ENCODE assay signal across 26 cellular contexts in the genomic region with DNA sequence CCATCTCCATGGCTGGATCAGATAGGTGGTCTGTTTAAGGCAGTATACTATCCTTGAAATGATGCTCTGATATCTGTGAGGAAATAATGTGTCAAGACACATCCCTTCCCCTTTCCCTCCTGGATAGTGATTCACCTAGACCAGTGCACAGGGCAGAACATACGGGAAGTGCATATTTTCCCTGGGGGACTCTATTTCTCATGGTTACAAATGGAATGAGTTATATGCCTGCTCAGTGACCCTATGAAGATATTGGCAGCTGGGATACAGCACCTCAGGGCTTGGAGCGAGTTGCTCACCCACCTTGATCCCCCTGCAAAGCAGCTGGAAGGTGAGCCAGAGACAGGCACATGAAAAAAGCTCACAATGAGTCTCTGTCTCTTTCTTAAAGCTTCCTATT.
DNase-seq lines count a peak whose midpoint lies in the region; FAIRE-seq and TF ChIP-seq lines count a peak whose summit lies in the region.
"Had no signal": no experiment of that assay in that cellular context is flagged by ENCODE, and none has a peak within 500 bp of the region (broad histone marks: within the 10 kb centered on the region; RNA-seq: fewer than 3 reads in every experiment).

No MANE protein-coding gene starts in this region.

- TF ChIP-seq CTCF in astrocyte (IDR thresholded peaks at IDR 0.05; ENCODE audit: insufficient read depth, low read depth, low read length): no peak

- no peaks in the 10 kb centered on the region for H3K27me3 ChIP-seq in astrocyte (ENCODE audit: insufficient read depth, low read length)
- H3K27me3 ChIP-seq: colonic mucosa, SJSA1, spleen, upper lobe of right lung had no signal

- H4K20me1 ChIP-seq in astrocyte (ENCODE audit: insufficient read depth, low read length): no peaks in the 10 kb centered on the region

- no peaks in the 10 kb centered on the region for H3K79me2 ChIP-seq in astrocyte (ENCODE audit: insufficient read depth, low read length)

- no peaks in the 10 kb centered on the region for H3K36me3 Mint-ChIP-seq in astrocyte (ENCODE audit: low read depth, unreplicated experiment)
- H3K36me3 Mint-ChIP-seq: activated naive CD4-positive, alpha-beta T cell treated with anti-CD3 and anti-CD28 coated beads, Interleukin-2, amount 50 U/mL, for 24 hours; memory B cell; natural killer cell had no signal

- no peak overlapping the region for H3K4me3 Mint-ChIP-seq in astrocyte (ENCODE audit: unreplicated experiment)
- H3K4me3 Mint-ChIP-seq: activated B cell treated with CpG ODN at 0.5 μM for 24 hours; activated naive CD4-positive, alpha-beta T cell treated with anti-CD3 and anti-CD28 coated beads, Interleukin-2, amount 50 U/mL, for 24 hours; memory B cell; natural killer cell; T-helper 2 cell treated with Interferon-gamma antibody and Interleukin-4, amounts not matched to agents 5 μg/mL and 100 μg/mL, for 36 hours had no signal

- peak overlapping the region; percentile 28 for H3K4me2 ChIP-seq in astrocyte (ENCODE audit: low read length)
- H3K4me2 ChIP-seq: A549 had no signal

- no peak overlapping the region for H3K27ac ChIP-seq in astrocyte (ENCODE audit: low read depth, low read length)
- H3K27ac ChIP-seq: A549, colonic mucosa, psoas muscle, SJSA1, spleen, upper lobe of right lung had no signal

- H3K4me1 ChIP-seq in astrocyte (ENCODE audit: insufficient read depth, low read length): peaks cover 8% of the 10 kb centered on the region
- H3K4me1 ChIP-seq: colonic mucosa, psoas muscle, spleen, upper lobe of right lung had no signal

- no peak overlapping the region for H3K4me3 ChIP-seq in astrocyte (ENCODE audit: insufficient read depth, low read depth, low read length)
- H3K4me3 ChIP-seq: A549, colonic mucosa, psoas muscle, SJSA1, spleen, upper lobe of right lung had no signal

- H2AFZ ChIP-seq in astrocyte (ENCODE audit: low read depth, low read length): no peak overlapping the region

- H3K36me3 ChIP-seq in astrocyte (ENCODE audit: insufficient read depth, low read length): no peaks in the 10 kb centered on the region
- H3K36me3 ChIP-seq: colonic mucosa, SJSA1, spleen, upper lobe of right lung had no signal

- H3K4me1 Mint-ChIP-seq in astrocyte (ENCODE audit: low read depth, unreplicated experiment): peaks cover 19% of the 10 kb centered on the region
- H3K4me1 Mint-ChIP-seq: activated B cell treated with CpG ODN at 0.5 μM for 24 hours; activated naive CD4-positive, alpha-beta T cell treated with anti-CD3 and anti-CD28 coated beads, Interleukin-2, amount 50 U/mL, for 24 hours; memory B cell; natural killer cell had no signal

- no peak overlapping the region for H3K27ac Mint-ChIP-seq in astrocyte (ENCODE audit: unreplicated experiment)
- H3K27ac Mint-ChIP-seq: activated B cell treated with CpG ODN at 0.5 μM for 24 hours; activated naive CD4-positive, alpha-beta T cell treated with anti-CD3 and anti-CD28 coated beads, Interleukin-2, amount 50 U/mL, for 24 hours; memory B cell; natural killer cell; T-helper 2 cell treated with Interferon-gamma antibody and Interleukin-4, amounts not matched to agents 5 μg/mL and 100 μg/mL, for 36 hours had no signal

- H3K9ac ChIP-seq in astrocyte (ENCODE audit: low read length): no peak overlapping the region

- no peaks in the 10 kb centered on the region for H3K9me3 ChIP-seq in astrocyte (ENCODE audit: insufficient read depth, low read depth, low read length)
- H3K9me3 ChIP-seq: colonic mucosa, psoas muscle, SJSA1, upper lobe of right lung had no signal

- FAIRE-seq in astrocyte (lab: Jason Lieb, UNC): no peak
- FAIRE-seq: A549, D721Med, endometrium, kidney had no signal

- DNase-seq in NCI-H345 (lab: John Stamatoyannopoulos, UW) (peak; percentile 10), NCI-H345 treated with DMSO at 0.1 percent for 48 hours (lab: John Stamatoyannopoulos, UW; ENCODE audit: unreplicated experiment) (no peak), astrocyte (ENCODE audit: low read depth) (no peak), kidney glomerular epithelial cell (lab: John Stamatoyannopoulos, UW) (peak; percentile 8), SW480 (ENCODE audit: low spot score) (no peak), NAMALWA (ENCODE audit: low spot score) (no peak), iPS-NIHi7 (ENCODE audit: extremely low spot score) (no peak), GDM1 (lab: John Stamatoyannopoulos, UW) (no peak)
- DNase-seq: activated B cell treated with CpG ODN at 0.5 μM for 24 hours; activated CD8-positive, alpha-beta memory T cell treated with anti-CD3 and anti-CD28 coated beads for 24 hours; colonic mucosa; hippocampal formation; kidney; natural killer cell; NCI-H526; psoas muscle; spleen; stimulated activated CD4-positive, alpha-beta T cell treated with anti-CD3 and anti-CD28 coated beads, Interleukin-4, amount 100 ng/mL, for 4 hours; upper lobe of right lung had no signal

- H3K27me3 Mint-ChIP-seq in astrocyte (ENCODE audit: low read depth, unreplicated experiment): no peaks in the 10 kb centered on the region
- H3K27me3 Mint-ChIP-seq: activated B cell treated with CpG ODN at 0.5 μM for 24 hours; activated naive CD4-positive, alpha-beta T cell treated with anti-CD3 and anti-CD28 coated beads, Interleukin-2, amount 50 U/mL, for 24 hours; memory B cell had no signal

- no peaks in the 10 kb centered on the region for H3K9me3 Mint-ChIP-seq in astrocyte (ENCODE audit: unreplicated experiment)
- H3K9me3 Mint-ChIP-seq: activated naive CD4-positive, alpha-beta T cell treated with anti-CD3 and anti-CD28 coated beads, Interleukin-2, amount 50 U/mL, for 24 hours; T-helper 2 cell treated with Interferon-gamma antibody and Interleukin-4, amounts not matched to agents 5 μg/mL and 100 μg/mL, for 36 hours had no signal

Comparison
In these comparisons a context has a peak if more than half of its experiments do, and no peak if none do; other contexts are left out.
1. DNase-seq: peak in NCI-H345 (single experiment) and kidney glomerular epithelial cell (single experiment); none in NCI-H345 treated with DMSO at 0.1 percent for 48 hours (single experiment), astrocyte (single experiment), SW480 (single experiment), NAMALWA (single experiment), iPS-NIHi7 (single experiment) and GDM1 (single experiment).